1 cellular context compared by ENCODE assay signal in the genomic region with DNA sequence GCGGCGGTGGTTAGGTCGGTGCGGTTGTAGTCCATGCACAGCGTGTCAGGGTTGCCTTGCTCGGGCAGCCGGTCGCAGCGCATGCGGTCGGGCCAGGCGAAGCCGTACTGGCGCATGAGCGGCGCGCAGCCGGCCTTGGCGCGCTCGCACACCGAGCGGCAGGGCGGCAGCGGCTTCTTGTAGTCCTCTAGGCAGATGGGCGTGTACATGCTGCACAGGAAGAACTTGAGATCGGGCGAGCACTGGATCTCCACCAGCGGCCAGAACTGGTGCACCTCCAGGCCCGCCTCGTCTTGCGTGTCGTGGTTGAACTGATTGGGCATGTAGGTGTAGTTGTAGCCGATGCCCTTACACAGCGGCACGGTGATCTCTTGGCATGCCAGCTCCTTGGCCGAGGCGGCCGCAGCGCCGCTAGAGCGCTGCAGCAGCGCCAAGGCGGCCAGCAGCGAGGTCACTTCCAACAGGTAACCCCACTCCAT.
TF ChIP-seq lines count a peak whose summit lies in the region.

No MANE protein-coding gene starts in this region.

TF ChIP-seq in WTC11, 78 proteins besides CTCF, POLR2A, EP300 and RAD21 (continued from another document and continues in another):
- TF ChIP-seq, protein P1, sequence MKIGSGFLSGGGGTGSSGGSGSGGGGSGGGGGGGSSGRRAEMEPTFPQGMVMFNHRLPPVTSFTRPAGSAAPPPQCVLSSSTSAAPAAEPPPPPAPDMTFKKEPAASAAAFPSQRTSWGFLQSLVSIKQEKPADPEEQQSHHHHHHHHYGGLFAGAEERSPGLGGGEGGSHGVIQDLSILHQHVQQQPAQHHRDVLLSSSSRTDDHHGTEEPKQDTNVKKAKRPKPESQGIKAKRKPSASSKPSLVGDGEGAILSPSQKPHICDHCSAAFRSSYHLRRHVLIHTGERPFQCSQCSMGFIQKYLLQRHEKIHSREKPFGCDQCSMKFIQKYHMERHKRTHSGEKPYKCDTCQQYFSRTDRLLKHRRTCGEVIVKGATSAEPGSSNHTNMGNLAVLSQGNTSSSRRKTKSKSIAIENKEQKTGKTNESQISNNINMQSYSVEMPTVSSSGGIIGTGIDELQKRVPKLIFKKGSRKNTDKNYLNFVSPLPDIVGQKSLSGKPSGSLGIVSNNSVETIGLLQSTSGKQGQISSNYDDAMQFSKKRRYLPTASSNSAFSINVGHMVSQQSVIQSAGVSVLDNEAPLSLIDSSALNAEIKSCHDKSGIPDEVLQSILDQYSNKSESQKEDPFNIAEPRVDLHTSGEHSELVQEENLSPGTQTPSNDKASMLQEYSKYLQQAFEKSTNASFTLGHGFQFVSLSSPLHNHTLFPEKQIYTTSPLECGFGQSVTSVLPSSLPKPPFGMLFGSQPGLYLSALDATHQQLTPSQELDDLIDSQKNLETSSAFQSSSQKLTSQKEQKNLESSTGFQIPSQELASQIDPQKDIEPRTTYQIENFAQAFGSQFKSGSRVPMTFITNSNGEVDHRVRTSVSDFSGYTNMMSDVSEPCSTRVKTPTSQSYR (CRISPR knock-in tag; IDR thresholded peaks at IDR 0.05): peak; percentile 92
- TF ChIP-seq FOXK1 (CRISPR knock-in tag; IDR thresholded peaks at IDR 0.05): peak; percentile 93
- peak; percentile 93 for TF ChIP-seq CREB1 (CRISPR knock-in tag; IDR thresholded peaks at IDR 0.05)
- peak; percentile 92; the same call in 1 of the 2 replicates for TF ChIP-seq JUN (CRISPR knock-in tag; IDR thresholded peaks at IDR 0.05)
- TF ChIP-seq HMGA2 (CRISPR knock-in tag; IDR thresholded peaks at IDR 0.05): no peak
- no peak for TF ChIP-seq EMX1 (CRISPR knock-in tag; IDR thresholded peaks at IDR 0.05)
- no peak; the same call in 1 of the 2 replicates for TF ChIP-seq ZNF138 (CRISPR knock-in tag; conservative IDR thresholded peaks at IDR 0.05)
- 0 out of 2 replicates have a peak, but pooled peaks have one; percentile 33 for TF ChIP-seq SMAD4 (CRISPR knock-in tag; IDR thresholded peaks at IDR 0.05)
- TF ChIP-seq AFF4 (CRISPR knock-in tag; IDR thresholded peaks at IDR 0.05; ENCODE audit: borderline replicate concordance): peak; percentile 78; the same call in 1 of the 2 replicates
- no peak for TF ChIP-seq ZNF396 (CRISPR knock-in tag; IDR thresholded peaks at IDR 0.05; ENCODE audit: borderline replicate concordance)
- TF ChIP-seq, protein P2, sequence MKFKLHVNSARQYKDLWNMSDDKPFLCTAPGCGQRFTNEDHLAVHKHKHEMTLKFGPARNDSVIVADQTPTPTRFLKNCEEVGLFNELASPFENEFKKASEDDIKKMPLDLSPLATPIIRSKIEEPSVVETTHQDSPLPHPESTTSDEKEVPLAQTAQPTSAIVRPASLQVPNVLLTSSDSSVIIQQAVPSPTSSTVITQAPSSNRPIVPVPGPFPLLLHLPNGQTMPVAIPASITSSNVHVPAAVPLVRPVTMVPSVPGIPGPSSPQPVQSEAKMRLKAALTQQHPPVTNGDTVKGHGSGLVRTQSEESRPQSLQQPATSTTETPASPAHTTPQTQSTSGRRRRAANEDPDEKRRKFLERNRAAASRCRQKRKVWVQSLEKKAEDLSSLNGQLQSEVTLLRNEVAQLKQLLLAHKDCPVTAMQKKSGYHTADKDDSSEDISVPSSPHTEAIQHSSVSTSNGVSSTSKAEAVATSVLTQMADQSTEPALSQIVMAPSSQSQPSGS (CRISPR knock-in tag; IDR thresholded peaks at IDR 0.05; ENCODE audit: borderline replicate concordance, low read depth): peak; percentile 78; the same call in 1 of the 2 replicates
- no peak for TF ChIP-seq JAZF1 (CRISPR knock-in tag; IDR thresholded peaks at IDR 0.05)
- TF ChIP-seq NFE2L1 (CRISPR knock-in tag; IDR thresholded peaks at IDR 0.05): peak; percentile 93
- TF ChIP-seq CBFB (CRISPR knock-in tag; IDR thresholded peaks at IDR 0.05; ENCODE audit: low read depth): no peak
- TF ChIP-seq GRHL2 (CRISPR knock-in tag; IDR thresholded peaks at IDR 0.05; ENCODE audit: insufficient replicate concordance, severe bottlenecking): no peak
- no peak for TF ChIP-seq ERG (CRISPR knock-in tag; IDR thresholded peaks at IDR 0.05)
- no peak for TF ChIP-seq ATF1 (CRISPR knock-in tag; IDR thresholded peaks at IDR 0.05)
- TF ChIP-seq, protein P3, sequence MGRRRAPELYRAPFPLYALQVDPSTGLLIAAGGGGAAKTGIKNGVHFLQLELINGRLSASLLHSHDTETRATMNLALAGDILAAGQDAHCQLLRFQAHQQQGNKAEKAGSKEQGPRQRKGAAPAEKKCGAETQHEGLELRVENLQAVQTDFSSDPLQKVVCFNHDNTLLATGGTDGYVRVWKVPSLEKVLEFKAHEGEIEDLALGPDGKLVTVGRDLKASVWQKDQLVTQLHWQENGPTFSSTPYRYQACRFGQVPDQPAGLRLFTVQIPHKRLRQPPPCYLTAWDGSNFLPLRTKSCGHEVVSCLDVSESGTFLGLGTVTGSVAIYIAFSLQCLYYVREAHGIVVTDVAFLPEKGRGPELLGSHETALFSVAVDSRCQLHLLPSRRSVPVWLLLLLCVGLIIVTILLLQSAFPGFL (CRISPR knock-in tag; IDR thresholded peaks at IDR 0.05; ENCODE audit: borderline replicate concordance): 0 out of 2 replicates have a peak, but pooled peaks have one; percentile 82
- no peak for TF ChIP-seq OVOL2 (CRISPR knock-in tag; IDR thresholded peaks at IDR 0.05; ENCODE audit: borderline replicate concordance)
- peak; percentile 83; the same call in 1 of the 2 replicates for TF ChIP-seq ZNF232 (CRISPR knock-in tag; IDR thresholded peaks at IDR 0.05)
- TF ChIP-seq ZNF416 (CRISPR knock-in tag; IDR thresholded peaks at IDR 0.05): no peak
- TF ChIP-seq RELA (CRISPR knock-in tag; IDR thresholded peaks at IDR 0.05; ENCODE audit: borderline replicate concordance): peak; percentile 93
- TF ChIP-seq GTF2I (CRISPR knock-in tag; conservative IDR thresholded peaks at IDR 0.05): no peak
- TF ChIP-seq AR (CRISPR knock-in tag; IDR thresholded peaks at IDR 0.05): no peak
- no peak for TF ChIP-seq CREM (CRISPR knock-in tag; IDR thresholded peaks at IDR 0.05)
- TF ChIP-seq, protein P4, sequence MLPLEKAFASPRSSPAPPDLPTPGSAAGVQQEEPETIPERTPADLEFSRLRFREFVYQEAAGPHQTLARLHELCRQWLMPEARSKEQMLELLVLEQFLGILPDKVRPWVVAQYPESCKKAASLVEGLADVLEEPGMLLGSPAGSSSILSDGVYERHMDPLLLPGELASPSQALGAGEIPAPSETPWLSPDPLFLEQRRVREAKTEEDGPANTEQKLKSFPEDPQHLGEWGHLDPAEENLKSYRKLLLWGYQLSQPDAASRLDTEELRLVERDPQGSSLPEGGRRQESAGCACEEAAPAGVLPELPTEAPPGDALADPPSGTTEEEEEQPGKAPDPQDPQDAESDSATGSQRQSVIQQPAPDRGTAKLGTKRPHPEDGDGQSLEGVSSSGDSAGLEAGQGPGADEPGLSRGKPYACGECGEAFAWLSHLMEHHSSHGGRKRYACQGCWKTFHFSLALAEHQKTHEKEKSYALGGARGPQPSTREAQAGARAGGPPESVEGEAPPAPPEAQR (CRISPR knock-in tag; IDR thresholded peaks at IDR 0.05): no peak
- peak; percentile 93 for TF ChIP-seq E2F4 (CRISPR knock-in tag; IDR thresholded peaks at IDR 0.05; ENCODE audit: borderline replicate concordance, low read depth)
- no peak for TF ChIP-seq IRF2 (CRISPR knock-in tag; IDR thresholded peaks at IDR 0.05; ENCODE audit: borderline replicate concordance, low read depth)
- TF ChIP-seq STAT6 (CRISPR knock-in tag; conservative IDR thresholded peaks at IDR 0.05; ENCODE audit: low read depth): no peak
- peak; percentile 92; the same call in 1 of the 2 replicates for TF ChIP-seq ESRRA (CRISPR knock-in tag; IDR thresholded peaks at IDR 0.05; ENCODE audit: borderline replicate concordance)
- TF ChIP-seq KAT7 (CRISPR knock-in tag; IDR thresholded peaks at IDR 0.05; ENCODE audit: borderline replicate concordance): 0 out of 2 replicates have a peak, but pooled peaks have one; percentile 58
- TF ChIP-seq, protein P5, sequence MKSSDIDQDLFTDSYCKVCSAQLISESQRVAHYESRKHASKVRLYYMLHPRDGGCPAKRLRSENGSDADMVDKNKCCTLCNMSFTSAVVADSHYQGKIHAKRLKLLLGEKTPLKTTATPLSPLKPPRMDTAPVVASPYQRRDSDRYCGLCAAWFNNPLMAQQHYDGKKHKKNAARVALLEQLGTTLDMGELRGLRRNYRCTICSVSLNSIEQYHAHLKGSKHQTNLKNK (CRISPR knock-in tag; IDR thresholded peaks at IDR 0.05): no peak
- TF ChIP-seq ZNF671 (CRISPR knock-in tag; IDR thresholded peaks at IDR 0.05): no peak
- TF ChIP-seq NR3C1 (CRISPR knock-in tag; conservative IDR thresholded peaks at IDR 0.05; ENCODE audit: low read depth): no peak
- TF ChIP-seq ETV6 (CRISPR knock-in tag; IDR thresholded peaks at IDR 0.05): peak; percentile 29; the same call in 1 of the 2 replicates
